Comparison of ENCODE assay signal across 35 cellular contexts in genomic region chr20:16611832-16612231, GRCh38. TPM values are rescaled to one million over a fixed set of nuclear protein-coding genes. Genes with fewer than 3 reads are reported as not detected.
DNase-seq lines count a peak whose midpoint lies in the region; ATAC-seq and TF ChIP-seq lines count a peak whose summit lies in the region.
"Had no signal": no experiment of that assay in that cellular context is flagged by ENCODE, and none has a peak within 500 bp of the region (broad histone marks: within the 10 kb centered on the region; RNA-seq: fewer than 3 reads in every experiment).

No MANE protein-coding gene starts in this region.

- H3K9me3 Mint-ChIP-seq in nephron: peaks cover 4% of the 10 kb centered on the region
- peaks cover 3% of the 10 kb centered on the region for H3K9me3 Mint-ChIP-seq in stimulated activated memory B cell treated with anti-CD40 and anti-IgM and Interleukin-4, amounts not matched to agents 10 μg/mL and 1 μg/mL and 100 μg/mL, for 72 hours

- peak overlapping the region in 2 of 3 experiments; percentile 14 to 32 for H3K27ac Mint-ChIP-seq in nephron
- no peak overlapping the region for H3K27ac Mint-ChIP-seq in stimulated activated memory B cell treated with anti-CD40 and anti-IgM and Interleukin-4, amounts not matched to agents 10 μg/mL and 1 μg/mL and 100 μg/mL, for 72 hours
- H3K27ac Mint-ChIP-seq: B cell; CD14-positive monocyte; CD4-positive, alpha-beta memory T cell; CD4-positive, alpha-beta T cell; CD4-positive, CD25-positive, alpha-beta regulatory T cell; CD8-positive, alpha-beta memory T cell; CD8-positive, alpha-beta T cell had no signal

- TF ChIP-seq CTCF in mucosa of descending colon (IDR thresholded peaks at IDR 0.05) (no peak), nephron (IDR thresholded peaks at IDR 0.05; ENCODE audit: unreplicated experiment in 3 of 3) (no peak), transverse colon (IDR thresholded peaks at IDR 0.05) (no peak)

- in situ Hi-C loops in transverse colon (cut with MboI; ENCODE audit: low pct_ligation_motif_present in 1 of 4, low pct_unique_long_range_greater_than_20kb in 1 of 4, low sequenced_read_pairs in 3 of 4): no loop called here

- H3K36me3 Mint-ChIP-seq in nephron (ENCODE audit: low read depth): peaks cover 4% of the 10 kb centered on the region
- H3K36me3 Mint-ChIP-seq in stimulated activated memory B cell treated with anti-CD40 and anti-IgM and Interleukin-4, amounts not matched to agents 10 μg/mL and 1 μg/mL and 100 μg/mL, for 72 hours: no peaks in the 10 kb centered on the region
- H3K36me3 Mint-ChIP-seq: CD14-positive monocyte; CD4-positive, alpha-beta memory T cell; CD4-positive, CD25-positive, alpha-beta regulatory T cell; CD8-positive, alpha-beta memory T cell; CD8-positive, alpha-beta T cell had no signal

- TF ChIP-seq EP300 in transverse colon (IDR thresholded peaks at IDR 0.05; ENCODE audit: low read depth): no peak

- 29 to 49% methylated on average over 1 to 6 of the region's 6 CpGs for WGBS in transverse colon (ENCODE audit: low coverage in 1 of 2), 2 donors

- H3K4me3 ChIP-seq in mucosa of descending colon: no peak overlapping the region
- no peak overlapping the region for H3K4me3 ChIP-seq in transverse colon
- H3K4me3 ChIP-seq: A549; BLaER1; BLaER1 treated with 17β-estradiol and CSF1 and Interleukin-3, amounts not matched to agents 10 nM and 100 nM had no signal

- peaks cover 27% of the 10 kb centered on the region for H3K4me1 ChIP-seq in mucosa of descending colon (ENCODE audit: low read depth)
- H3K4me1 ChIP-seq in transverse colon: peaks cover 5 to 51% (median 25%) of the 10 kb centered on the region in 4 donors
- H3K4me1 ChIP-seq: A549 had no signal

- no peak for TF ChIP-seq POLR2A in transverse colon (IDR thresholded peaks at IDR 0.05)

- intact Hi-C loops in left colon (cut with DNase I, micrococcal nuclease) (no loop called here), mucosa of descending colon (cut with DNase I, micrococcal nuclease) (no loop called here), transverse colon (cut with DNase I; ENCODE audit: low total_unique reads) (no loop called here)

- H3K4me1 Mint-ChIP-seq in nephron: peaks cover 69% of the 10 kb centered on the region
- no peaks in the 10 kb centered on the region for H3K4me1 Mint-ChIP-seq in stimulated activated memory B cell treated with anti-CD40 and anti-IgM and Interleukin-4, amounts not matched to agents 10 μg/mL and 1 μg/mL and 100 μg/mL, for 72 hours
- H3K4me1 Mint-ChIP-seq: B cell; CD14-positive monocyte; CD4-positive, alpha-beta memory T cell; CD4-positive, CD25-positive, alpha-beta regulatory T cell; CD8-positive, alpha-beta memory T cell had no signal

- no peak overlapping the region for H3K27ac ChIP-seq in transverse colon
- H3K27ac ChIP-seq: 22Rv1; A549; BLaER1; BLaER1 treated with 17β-estradiol and CSF1 and Interleukin-3, amounts not matched to agents 10 nM and 100 nM; C4-2B had no signal

- DNase-seq in left colon (no peak), mucosa of descending colon (peak in 1 of 3 donors; percentile 54), transverse colon (peak; percentile 34), NCI-H446 (lab: John Stamatoyannopoulos, UW) (no peak), foreskin melanocyte (no peak), epidermal melanocyte (ENCODE audit: insufficient read length, low spot score) (no peak)
- DNase-seq: 8988T; ACHN; AML-193; BE2C; C1 segment of cervical spinal cord; Caco-2; Calu3; CD4-positive, alpha-beta memory T cell; CD4-positive, alpha-beta T cell; CD4-positive, CD25-positive, alpha-beta regulatory T cell; CD8-positive, alpha-beta memory T cell; CD8-positive, alpha-beta T cell; COR-L47; DMS 273 treated with DMSO at 0.1 percent for 48 hours; DMS153; DMS53; DMS79; DMS79 treated with DMSO at 0.1 percent for 48 hours; DND-41; EL had no signal

- peak; percentile 43 for ATAC-seq in left colon
- ATAC-seq in mucosa of descending colon: peak; percentile 61
- no peak for ATAC-seq in stimulated activated memory B cell treated with anti-CD40 and anti-IgM and Interleukin-4, amounts not matched to agents 10 μg/mL and 1 μg/mL and 100 μg/mL, for 72 hours
- ATAC-seq: A549; CD8-positive, alpha-beta T cell had no signal

- no peaks in the 10 kb centered on the region for H3K36me3 ChIP-seq in mucosa of descending colon (ENCODE audit: low read depth)
- no peaks in the 10 kb centered on the region for H3K36me3 ChIP-seq in transverse colon
- H3K36me3 ChIP-seq: BE2C; BLaER1; BLaER1 treated with 17β-estradiol and CSF1 and Interleukin-3, amounts not matched to agents 10 nM and 100 nM had no signal

- no peaks in the 10 kb centered on the region for H3K9me3 ChIP-seq in mucosa of descending colon
- no peaks in the 10 kb centered on the region for H3K9me3 ChIP-seq in transverse colon
- H3K9me3 ChIP-seq: BE2C, Caco-2 had no signal

- no peak overlapping the region for H3K4me3 Mint-ChIP-seq in nephron
- H3K4me3 Mint-ChIP-seq in stimulated activated memory B cell treated with anti-CD40 and anti-IgM and Interleukin-4, amounts not matched to agents 10 μg/mL and 1 μg/mL and 100 μg/mL, for 72 hours: no peak overlapping the region
- H3K4me3 Mint-ChIP-seq: B cell; CD14-positive monocyte; CD4-positive, alpha-beta memory T cell; CD4-positive, alpha-beta T cell; CD4-positive, CD25-positive, alpha-beta regulatory T cell; CD8-positive, alpha-beta memory T cell; CD8-positive, alpha-beta T cell had no signal

- H3K27me3 ChIP-seq in transverse colon: no peaks in the 10 kb centered on the region
- H3K27me3 ChIP-seq: BE2C; BLaER1; BLaER1 treated with 17β-estradiol and CSF1 and Interleukin-3, amounts not matched to agents 10 nM and 100 nM had no signal

- H3K27me3 Mint-ChIP-seq in nephron (ENCODE audit: low read depth): no peaks in the 10 kb centered on the region
- peaks cover 23% of the 10 kb centered on the region for H3K27me3 Mint-ChIP-seq in stimulated activated memory B cell treated with anti-CD40 and anti-IgM and Interleukin-4, amounts not matched to agents 10 μg/mL and 1 μg/mL and 100 μg/mL, for 72 hours

RNA-seq across cellular contexts. Expression of gene KIF16B, which starts 38.6 kb away (rescaled TPM):
- total RNA-seq in left colon: 10 to 100 TPM; 66.9 to 71.1 TPM
- 10 to 100 TPM; 48.5 to 81.7 (median 65.1) TPM for total RNA-seq in mucosa of descending colon
- total RNA-seq in transverse colon: 100 to 1,000 TPM in 1 of 4 donors, 10 to 100 TPM in 3; 82.7 to 154 (median 90.1) TPM
